Comparison of ENCODE assay signal across 1 cellular context in the genomic region with DNA sequence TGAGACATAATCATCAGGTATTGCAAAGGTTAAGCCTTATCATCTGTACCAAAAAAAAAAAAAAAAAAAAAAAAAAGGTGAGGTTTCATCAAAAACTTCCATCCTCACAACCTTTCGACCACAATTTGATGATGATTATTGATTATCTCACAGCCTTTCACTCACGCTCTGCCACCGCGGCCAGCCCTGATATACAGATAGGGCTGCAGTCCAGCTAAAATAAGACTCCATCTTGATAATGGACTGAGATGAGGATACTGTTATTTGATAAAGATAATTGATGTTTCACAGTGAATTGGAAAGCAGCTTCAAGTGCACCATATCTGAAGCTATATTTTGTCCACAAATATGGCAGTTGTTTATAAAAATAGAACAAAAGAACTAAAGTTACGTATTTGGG.
TF ChIP-seq lines count a peak whose summit lies in the region.

No MANE protein-coding gene starts in this region.

TF ChIP-seq in GM23338, 12 proteins besides CTCF, POLR2A, EP300 and RAD21 (continued from another document):
- TF ChIP-seq, protein P1, sequence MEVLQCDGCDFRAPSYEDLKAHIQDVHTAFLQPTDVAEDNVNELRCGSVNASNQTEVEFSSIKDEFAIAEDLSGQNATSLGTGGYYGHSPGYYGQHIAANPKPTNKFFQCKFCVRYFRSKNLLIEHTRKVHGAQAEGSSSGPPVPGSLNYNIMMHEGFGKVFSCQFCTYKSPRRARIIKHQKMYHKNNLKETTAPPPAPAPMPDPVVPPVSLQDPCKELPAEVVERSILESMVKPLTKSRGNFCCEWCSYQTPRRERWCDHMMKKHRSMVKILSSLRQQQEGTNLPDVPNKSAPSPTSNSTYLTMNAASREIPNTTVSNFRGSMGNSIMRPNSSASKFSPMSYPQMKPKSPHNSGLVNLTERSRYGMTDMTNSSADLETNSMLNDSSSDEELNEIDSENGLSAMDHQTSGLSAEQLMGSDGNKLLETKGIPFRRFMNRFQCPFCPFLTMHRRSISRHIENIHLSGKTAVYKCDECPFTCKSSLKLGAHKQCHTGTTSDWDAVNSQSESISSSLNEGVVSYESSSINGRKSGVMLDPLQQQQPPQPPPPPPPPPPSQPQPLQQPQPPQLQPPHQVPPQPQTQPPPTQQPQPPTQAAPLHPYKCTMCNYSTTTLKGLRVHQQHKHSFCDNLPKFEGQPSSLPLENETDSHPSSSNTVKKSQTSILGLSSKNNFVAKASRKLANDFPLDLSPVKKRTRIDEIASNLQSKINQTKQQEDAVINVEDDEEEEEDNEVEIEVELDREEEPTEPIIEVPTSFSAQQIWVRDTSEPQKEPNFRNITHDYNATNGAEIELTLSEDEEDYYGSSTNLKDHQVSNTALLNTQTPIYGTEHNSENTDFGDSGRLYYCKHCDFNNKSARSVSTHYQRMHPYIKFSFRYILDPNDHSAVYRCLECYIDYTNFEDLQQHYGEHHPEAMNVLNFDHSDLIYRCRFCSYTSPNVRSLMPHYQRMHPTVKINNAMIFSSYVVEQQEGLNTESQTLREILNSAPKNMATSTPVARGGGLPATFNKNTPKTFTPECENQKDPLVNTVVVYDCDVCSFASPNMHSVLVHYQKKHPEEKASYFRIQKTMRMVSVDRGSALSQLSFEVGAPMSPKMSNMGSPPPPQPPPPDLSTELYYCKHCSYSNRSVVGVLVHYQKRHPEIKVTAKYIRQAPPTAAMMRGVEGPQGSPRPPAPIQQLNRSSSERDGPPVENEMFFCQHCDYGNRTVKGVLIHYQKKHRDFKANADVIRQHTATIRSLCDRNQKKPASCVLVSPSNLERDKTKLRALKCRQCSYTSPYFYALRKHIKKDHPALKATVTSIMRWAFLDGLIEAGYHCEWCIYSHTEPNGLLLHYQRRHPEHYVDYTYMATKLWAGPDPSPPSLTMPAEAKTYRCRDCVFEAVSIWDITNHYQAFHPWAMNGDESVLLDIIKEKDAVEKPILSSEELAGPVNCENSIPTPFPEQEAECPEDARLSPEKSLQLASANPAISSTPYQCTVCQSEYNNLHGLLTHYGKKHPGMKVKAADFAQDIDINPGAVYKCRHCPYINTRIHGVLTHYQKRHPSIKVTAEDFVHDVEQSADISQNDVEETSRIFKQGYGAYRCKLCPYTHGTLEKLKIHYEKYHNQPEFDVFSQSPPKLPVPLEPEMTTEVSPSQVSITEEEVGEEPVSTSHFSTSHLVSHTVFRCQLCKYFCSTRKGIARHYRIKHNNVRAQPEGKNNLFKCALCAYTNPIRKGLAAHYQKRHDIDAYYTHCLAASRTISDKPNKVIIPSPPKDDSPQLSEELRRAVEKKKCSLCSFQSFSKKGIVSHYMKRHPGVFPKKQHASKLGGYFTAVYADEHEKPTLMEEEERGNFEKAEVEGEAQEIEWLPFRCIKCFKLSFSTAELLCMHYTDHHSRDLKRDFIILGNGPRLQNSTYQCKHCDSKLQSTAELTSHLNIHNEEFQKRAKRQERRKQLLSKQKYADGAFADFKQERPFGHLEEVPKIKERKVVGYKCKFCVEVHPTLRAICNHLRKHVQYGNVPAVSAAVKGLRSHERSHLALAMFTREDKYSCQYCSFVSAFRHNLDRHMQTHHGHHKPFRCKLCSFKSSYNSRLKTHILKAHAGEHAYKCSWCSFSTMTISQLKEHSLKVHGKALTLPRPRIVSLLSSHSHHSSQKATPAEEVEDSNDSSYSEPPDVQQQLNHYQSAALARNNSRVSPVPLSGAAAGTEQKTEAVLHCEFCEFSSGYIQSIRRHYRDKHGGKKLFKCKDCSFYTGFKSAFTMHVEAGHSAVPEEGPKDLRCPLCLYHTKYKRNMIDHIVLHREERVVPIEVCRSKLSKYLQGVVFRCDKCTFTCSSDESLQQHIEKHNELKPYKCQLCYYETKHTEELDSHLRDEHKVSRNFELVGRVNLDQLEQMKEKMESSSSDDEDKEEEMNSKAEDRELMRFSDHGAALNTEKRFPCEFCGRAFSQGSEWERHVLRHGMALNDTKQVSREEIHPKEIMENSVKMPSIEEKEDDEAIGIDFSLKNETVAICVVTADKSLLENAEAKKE (CRISPR knock-in tag; IDR thresholded peaks at IDR 0.05) = no peak
- TF ChIP-seq POLR2AphosphoS5 (IDR thresholded peaks at IDR 0.05; ENCODE audit: low read depth) = no peak
- no peak for TF ChIP-seq NANOG (IDR thresholded peaks at IDR 0.05; ENCODE audit: borderline replicate concordance)
- TF ChIP-seq EZH2phosphoT487 (IDR thresholded peaks at IDR 0.05; ENCODE audit: unreplicated experiment) = no peak
- no peak for TF ChIP-seq STAT1 (IDR thresholded peaks at IDR 0.05; ENCODE audit: unreplicated experiment)
- TF ChIP-seq EZH2 (IDR thresholded peaks at IDR 0.05; ENCODE audit: low read depth, unreplicated experiment) = no peak
- TF ChIP-seq, protein P2, sequence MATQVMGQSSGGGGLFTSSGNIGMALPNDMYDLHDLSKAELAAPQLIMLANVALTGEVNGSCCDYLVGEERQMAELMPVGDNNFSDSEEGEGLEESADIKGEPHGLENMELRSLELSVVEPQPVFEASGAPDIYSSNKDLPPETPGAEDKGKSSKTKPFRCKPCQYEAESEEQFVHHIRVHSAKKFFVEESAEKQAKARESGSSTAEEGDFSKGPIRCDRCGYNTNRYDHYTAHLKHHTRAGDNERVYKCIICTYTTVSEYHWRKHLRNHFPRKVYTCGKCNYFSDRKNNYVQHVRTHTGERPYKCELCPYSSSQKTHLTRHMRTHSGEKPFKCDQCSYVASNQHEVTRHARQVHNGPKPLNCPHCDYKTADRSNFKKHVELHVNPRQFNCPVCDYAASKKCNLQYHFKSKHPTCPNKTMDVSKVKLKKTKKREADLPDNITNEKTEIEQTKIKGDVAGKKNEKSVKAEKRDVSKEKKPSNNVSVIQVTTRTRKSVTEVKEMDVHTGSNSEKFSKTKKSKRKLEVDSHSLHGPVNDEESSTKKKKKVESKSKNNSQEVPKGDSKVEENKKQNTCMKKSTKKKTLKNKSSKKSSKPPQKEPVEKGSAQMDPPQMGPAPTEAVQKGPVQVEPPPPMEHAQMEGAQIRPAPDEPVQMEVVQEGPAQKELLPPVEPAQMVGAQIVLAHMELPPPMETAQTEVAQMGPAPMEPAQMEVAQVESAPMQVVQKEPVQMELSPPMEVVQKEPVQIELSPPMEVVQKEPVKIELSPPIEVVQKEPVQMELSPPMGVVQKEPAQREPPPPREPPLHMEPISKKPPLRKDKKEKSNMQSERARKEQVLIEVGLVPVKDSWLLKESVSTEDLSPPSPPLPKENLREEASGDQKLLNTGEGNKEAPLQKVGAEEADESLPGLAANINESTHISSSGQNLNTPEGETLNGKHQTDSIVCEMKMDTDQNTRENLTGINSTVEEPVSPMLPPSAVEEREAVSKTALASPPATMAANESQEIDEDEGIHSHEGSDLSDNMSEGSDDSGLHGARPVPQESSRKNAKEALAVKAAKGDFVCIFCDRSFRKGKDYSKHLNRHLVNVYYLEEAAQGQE (IDR thresholded peaks at IDR 0.05; ENCODE audit: unreplicated experiment) = no peak
- TF ChIP-seq, protein P3, sequence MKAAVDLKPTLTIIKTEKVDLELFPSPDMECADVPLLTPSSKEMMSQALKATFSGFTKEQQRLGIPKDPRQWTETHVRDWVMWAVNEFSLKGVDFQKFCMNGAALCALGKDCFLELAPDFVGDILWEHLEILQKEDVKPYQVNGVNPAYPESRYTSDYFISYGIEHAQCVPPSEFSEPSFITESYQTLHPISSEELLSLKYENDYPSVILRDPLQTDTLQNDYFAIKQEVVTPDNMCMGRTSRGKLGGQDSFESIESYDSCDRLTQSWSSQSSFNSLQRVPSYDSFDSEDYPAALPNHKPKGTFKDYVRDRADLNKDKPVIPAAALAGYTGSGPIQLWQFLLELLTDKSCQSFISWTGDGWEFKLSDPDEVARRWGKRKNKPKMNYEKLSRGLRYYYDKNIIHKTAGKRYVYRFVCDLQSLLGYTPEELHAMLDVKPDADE (IDR thresholded peaks at IDR 0.05) = no peak
- no peak for TF ChIP-seq CREB1 (CRISPR knock-in tag; IDR thresholded peaks at IDR 0.05; ENCODE audit: low read depth)
